ENCODE assay signal across 1 cellular context in the genomic region with DNA sequence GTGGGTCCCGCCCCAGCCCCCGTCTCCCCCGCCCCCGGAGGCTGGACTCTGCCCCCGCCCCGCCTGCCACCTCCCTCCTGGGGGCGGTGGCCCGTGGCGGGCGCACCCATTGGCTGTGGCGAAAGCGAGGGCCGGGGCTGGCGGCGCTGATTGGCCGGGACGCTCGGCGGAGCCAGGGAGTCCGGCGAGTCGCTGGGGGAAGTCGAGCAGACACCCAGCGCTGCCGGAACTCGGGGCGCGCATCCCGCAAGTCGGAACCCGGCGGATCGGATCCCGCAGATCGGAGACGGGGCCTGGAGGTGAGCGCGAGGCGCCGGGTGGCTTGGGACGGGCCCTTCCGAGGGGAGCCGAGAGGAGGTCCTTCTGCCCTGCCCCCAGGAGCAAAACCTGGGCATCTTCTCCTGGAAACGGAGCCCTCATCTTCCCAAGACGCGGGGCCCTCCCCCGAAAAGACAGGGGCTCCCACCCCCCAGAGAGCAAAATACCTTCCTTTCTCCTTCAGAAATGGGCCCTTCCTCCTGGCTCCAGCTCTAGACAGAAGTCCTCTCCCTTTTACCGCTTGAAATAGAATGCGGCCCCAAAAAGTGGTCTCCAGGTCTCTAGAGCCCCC.
TF ChIP-seq lines count a peak whose summit lies in the region.

A gene (plus strand): TSS at position 205 of the 610 bp plus-strand sequence. CDS start 61,123 bp downstream, outside the sequence.

TF ChIP-seq in HepG2, 621 proteins besides CTCF, POLR2A, EP300 and RAD21 (continued from another document and continues in another):
- TF ChIP-seq, protein P1, sequence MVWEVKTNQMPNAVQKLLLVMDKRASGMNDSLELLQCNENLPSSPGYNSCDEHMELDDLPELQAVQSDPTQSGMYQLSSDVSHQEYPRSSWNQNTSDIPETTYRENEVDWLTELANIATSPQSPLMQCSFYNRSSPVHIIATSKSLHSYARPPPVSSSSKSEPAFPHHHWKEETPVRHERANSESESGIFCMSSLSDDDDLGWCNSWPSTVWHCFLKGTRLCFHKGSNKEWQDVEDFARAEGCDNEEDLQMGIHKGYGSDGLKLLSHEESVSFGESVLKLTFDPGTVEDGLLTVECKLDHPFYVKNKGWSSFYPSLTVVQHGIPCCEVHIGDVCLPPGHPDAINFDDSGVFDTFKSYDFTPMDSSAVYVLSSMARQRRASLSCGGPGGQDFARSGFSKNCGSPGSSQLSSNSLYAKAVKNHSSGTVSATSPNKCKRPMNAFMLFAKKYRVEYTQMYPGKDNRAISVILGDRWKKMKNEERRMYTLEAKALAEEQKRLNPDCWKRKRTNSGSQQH (CRISPR knock-in tag; IDR thresholded peaks at IDR 0.05; ENCODE audit: low read depth) = no peak
- TF ChIP-seq, protein P2, sequence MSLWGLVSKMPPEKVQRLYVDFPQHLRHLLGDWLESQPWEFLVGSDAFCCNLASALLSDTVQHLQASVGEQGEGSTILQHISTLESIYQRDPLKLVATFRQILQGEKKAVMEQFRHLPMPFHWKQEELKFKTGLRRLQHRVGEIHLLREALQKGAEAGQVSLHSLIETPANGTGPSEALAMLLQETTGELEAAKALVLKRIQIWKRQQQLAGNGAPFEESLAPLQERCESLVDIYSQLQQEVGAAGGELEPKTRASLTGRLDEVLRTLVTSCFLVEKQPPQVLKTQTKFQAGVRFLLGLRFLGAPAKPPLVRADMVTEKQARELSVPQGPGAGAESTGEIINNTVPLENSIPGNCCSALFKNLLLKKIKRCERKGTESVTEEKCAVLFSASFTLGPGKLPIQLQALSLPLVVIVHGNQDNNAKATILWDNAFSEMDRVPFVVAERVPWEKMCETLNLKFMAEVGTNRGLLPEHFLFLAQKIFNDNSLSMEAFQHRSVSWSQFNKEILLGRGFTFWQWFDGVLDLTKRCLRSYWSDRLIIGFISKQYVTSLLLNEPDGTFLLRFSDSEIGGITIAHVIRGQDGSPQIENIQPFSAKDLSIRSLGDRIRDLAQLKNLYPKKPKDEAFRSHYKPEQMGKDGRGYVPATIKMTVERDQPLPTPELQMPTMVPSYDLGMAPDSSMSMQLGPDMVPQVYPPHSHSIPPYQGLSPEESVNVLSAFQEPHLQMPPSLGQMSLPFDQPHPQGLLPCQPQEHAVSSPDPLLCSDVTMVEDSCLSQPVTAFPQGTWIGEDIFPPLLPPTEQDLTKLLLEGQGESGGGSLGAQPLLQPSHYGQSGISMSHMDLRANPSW (CRISPR knock-in tag; IDR thresholded peaks at IDR 0.05; ENCODE audit: borderline replicate concordance) = no peak
- TF ChIP-seq ZNF850 (CRISPR knock-in tag; conservative IDR thresholded peaks at IDR 0.05) = no peak
- TF ChIP-seq, protein P3, sequence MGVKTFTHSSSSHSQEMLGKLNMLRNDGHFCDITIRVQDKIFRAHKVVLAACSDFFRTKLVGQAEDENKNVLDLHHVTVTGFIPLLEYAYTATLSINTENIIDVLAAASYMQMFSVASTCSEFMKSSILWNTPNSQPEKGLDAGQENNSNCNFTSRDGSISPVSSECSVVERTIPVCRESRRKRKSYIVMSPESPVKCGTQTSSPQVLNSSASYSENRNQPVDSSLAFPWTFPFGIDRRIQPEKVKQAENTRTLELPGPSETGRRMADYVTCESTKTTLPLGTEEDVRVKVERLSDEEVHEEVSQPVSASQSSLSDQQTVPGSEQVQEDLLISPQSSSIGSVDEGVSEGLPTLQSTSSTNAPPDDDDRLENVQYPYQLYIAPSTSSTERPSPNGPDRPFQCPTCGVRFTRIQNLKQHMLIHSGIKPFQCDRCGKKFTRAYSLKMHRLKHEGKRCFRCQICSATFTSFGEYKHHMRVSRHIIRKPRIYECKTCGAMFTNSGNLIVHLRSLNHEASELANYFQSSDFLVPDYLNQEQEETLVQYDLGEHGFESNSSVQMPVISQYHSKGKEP (CRISPR knock-in tag; IDR thresholded peaks at IDR 0.05) = no peak
- TF ChIP-seq FOXO1 (CRISPR knock-in tag; IDR thresholded peaks at IDR 0.05) = peak; percentile 41
- no peak for TF ChIP-seq ZNF547 (CRISPR knock-in tag; IDR thresholded peaks at IDR 0.05)
- TF ChIP-seq TAF15 (IDR thresholded peaks at IDR 0.05; ENCODE audit: low read depth, low read length, poor library complexity, severe bottlenecking) = no peak
- TF ChIP-seq, protein P4, sequence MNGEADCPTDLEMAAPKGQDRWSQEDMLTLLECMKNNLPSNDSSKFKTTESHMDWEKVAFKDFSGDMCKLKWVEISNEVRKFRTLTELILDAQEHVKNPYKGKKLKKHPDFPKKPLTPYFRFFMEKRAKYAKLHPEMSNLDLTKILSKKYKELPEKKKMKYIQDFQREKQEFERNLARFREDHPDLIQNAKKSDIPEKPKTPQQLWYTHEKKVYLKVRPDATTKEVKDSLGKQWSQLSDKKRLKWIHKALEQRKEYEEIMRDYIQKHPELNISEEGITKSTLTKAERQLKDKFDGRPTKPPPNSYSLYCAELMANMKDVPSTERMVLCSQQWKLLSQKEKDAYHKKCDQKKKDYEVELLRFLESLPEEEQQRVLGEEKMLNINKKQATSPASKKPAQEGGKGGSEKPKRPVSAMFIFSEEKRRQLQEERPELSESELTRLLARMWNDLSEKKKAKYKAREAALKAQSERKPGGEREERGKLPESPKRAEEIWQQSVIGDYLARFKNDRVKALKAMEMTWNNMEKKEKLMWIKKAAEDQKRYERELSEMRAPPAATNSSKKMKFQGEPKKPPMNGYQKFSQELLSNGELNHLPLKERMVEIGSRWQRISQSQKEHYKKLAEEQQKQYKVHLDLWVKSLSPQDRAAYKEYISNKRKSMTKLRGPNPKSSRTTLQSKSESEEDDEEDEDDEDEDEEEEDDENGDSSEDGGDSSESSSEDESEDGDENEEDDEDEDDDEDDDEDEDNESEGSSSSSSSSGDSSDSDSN (CRISPR knock-in tag; IDR thresholded peaks at IDR 0.05) = peak; percentile 70; the same call in 1 of the 2 replicates
- TF ChIP-seq DPF2 (CRISPR knock-in tag; IDR thresholded peaks at IDR 0.05; ENCODE audit: borderline replicate concordance, low read depth) = no peak
- TF ChIP-seq HCFC1 (IDR thresholded peaks at IDR 0.05; ENCODE audit: low read depth, low read length) = no peak
- no peak; the same call in 1 of the 2 replicates for TF ChIP-seq ZSCAN20 (CRISPR knock-in tag; IDR thresholded peaks at IDR 0.05; ENCODE audit: borderline replicate concordance)
- TF ChIP-seq ZNF382 (CRISPR knock-in tag; IDR thresholded peaks at IDR 0.05; ENCODE audit: borderline replicate concordance) = no peak
- TF ChIP-seq, protein P5, sequence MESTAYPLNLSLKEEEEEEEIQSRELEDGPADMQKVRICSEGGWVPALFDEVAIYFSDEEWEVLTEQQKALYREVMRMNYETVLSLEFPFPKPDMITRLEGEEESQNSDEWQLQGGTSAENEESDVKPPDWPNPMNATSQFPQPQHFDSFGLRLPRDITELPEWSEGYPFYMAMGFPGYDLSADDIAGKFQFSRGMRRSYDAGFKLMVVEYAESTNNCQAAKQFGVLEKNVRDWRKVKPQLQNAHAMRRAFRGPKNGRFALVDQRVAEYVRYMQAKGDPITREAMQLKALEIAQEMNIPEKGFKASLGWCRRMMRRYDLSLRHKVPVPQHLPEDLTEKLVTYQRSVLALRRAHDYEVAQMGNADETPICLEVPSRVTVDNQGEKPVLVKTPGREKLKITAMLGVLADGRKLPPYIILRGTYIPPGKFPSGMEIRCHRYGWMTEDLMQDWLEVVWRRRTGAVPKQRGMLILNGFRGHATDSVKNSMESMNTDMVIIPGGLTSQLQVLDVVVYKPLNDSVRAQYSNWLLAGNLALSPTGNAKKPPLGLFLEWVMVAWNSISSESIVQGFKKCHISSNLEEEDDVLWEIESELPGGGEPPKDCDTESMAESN (CRISPR knock-in tag; conservative IDR thresholded peaks at IDR 0.05) = no peak
- TF ChIP-seq MTF2 (CRISPR knock-in tag; IDR thresholded peaks at IDR 0.05; ENCODE audit: borderline replicate concordance) = peak; percentile 76; the same call in 1 of the 2 replicates
- no peak for TF ChIP-seq ZNF451 (CRISPR knock-in tag; IDR thresholded peaks at IDR 0.05)
- peak; percentile 43; the same call in 1 of the 2 replicates for TF ChIP-seq MXD4 (CRISPR knock-in tag; IDR thresholded peaks at IDR 0.05)
- TF ChIP-seq HDAC6 (IDR thresholded peaks at IDR 0.05; ENCODE audit: low read depth, low read length) = no peak
- TF ChIP-seq SRSF9 (IDR thresholded peaks at IDR 0.05; ENCODE audit: borderline replicate concordance, insufficient read depth, low read depth, low read length, poor library complexity, severe bottlenecking) = no peak
- TF ChIP-seq, protein P6, sequence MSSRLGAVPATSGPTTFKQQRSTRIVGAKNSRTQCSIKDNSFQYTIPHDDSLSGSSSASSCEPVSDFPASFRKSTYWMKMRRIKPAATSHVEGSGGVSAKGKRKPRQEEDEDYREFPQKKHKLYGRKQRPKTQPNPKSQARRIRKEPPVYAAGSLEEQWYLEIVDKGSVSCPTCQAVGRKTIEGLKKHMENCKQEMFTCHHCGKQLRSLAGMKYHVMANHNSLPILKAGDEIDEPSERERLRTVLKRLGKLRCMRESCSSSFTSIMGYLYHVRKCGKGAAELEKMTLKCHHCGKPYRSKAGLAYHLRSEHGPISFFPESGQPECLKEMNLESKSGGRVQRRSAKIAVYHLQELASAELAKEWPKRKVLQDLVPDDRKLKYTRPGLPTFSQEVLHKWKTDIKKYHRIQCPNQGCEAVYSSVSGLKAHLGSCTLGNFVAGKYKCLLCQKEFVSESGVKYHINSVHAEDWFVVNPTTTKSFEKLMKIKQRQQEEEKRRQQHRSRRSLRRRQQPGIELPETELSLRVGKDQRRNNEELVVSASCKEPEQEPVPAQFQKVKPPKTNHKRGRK (CRISPR knock-in tag; IDR thresholded peaks at IDR 0.05) = no peak
- TF ChIP-seq ZNF839 (CRISPR knock-in tag; IDR thresholded peaks at IDR 0.05; ENCODE audit: borderline replicate concordance) = no peak; the same call in 1 of the 2 replicates
- TF ChIP-seq ZNF746 (CRISPR knock-in tag; IDR thresholded peaks at IDR 0.05) = no peak
- peak; percentile 14; the same call in 1 of the 2 replicates for TF ChIP-seq MIXL1 (CRISPR knock-in tag; IDR thresholded peaks at IDR 0.05)
- peak; percentile 45; the same call in 1 of the 2 replicates for TF ChIP-seq ZNF709 (CRISPR knock-in tag; IDR thresholded peaks at IDR 0.05)
- TF ChIP-seq JARID2 (CRISPR knock-in tag; IDR thresholded peaks at IDR 0.05; ENCODE audit: insufficient replicate concordance) = no peak
- no peak for TF ChIP-seq HNRNPH1 (optimal IDR thresholded peaks at IDR 0.05; ENCODE audit: low read depth, low read length)
- TF ChIP-seq ZNF772 (CRISPR knock-in tag; IDR thresholded peaks at IDR 0.05) = no peak
- TF ChIP-seq SSRP1 (CRISPR knock-in tag; IDR thresholded peaks at IDR 0.05) = no peak
- TF ChIP-seq DNMT3B (CRISPR knock-in tag; conservative IDR thresholded peaks at IDR 0.05) = no peak
- TF ChIP-seq, protein P7, sequence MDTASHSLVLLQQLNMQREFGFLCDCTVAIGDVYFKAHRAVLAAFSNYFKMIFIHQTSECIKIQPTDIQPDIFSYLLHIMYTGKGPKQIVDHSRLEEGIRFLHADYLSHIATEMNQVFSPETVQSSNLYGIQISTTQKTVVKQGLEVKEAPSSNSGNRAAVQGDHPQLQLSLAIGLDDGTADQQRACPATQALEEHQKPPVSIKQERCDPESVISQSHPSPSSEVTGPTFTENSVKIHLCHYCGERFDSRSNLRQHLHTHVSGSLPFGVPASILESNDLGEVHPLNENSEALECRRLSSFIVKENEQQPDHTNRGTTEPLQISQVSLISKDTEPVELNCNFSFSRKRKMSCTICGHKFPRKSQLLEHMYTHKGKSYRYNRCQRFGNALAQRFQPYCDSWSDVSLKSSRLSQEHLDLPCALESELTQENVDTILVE (CRISPR knock-in tag; IDR thresholded peaks at IDR 0.05) = no peak
- TF ChIP-seq CENPX (CRISPR knock-in tag; IDR thresholded peaks at IDR 0.05) = no peak
- 0 out of 2 replicates have a peak, but pooled peaks have one; percentile 20 for TF ChIP-seq ONECUT2 (CRISPR knock-in tag; IDR thresholded peaks at IDR 0.05)
- TF ChIP-seq, protein P8, sequence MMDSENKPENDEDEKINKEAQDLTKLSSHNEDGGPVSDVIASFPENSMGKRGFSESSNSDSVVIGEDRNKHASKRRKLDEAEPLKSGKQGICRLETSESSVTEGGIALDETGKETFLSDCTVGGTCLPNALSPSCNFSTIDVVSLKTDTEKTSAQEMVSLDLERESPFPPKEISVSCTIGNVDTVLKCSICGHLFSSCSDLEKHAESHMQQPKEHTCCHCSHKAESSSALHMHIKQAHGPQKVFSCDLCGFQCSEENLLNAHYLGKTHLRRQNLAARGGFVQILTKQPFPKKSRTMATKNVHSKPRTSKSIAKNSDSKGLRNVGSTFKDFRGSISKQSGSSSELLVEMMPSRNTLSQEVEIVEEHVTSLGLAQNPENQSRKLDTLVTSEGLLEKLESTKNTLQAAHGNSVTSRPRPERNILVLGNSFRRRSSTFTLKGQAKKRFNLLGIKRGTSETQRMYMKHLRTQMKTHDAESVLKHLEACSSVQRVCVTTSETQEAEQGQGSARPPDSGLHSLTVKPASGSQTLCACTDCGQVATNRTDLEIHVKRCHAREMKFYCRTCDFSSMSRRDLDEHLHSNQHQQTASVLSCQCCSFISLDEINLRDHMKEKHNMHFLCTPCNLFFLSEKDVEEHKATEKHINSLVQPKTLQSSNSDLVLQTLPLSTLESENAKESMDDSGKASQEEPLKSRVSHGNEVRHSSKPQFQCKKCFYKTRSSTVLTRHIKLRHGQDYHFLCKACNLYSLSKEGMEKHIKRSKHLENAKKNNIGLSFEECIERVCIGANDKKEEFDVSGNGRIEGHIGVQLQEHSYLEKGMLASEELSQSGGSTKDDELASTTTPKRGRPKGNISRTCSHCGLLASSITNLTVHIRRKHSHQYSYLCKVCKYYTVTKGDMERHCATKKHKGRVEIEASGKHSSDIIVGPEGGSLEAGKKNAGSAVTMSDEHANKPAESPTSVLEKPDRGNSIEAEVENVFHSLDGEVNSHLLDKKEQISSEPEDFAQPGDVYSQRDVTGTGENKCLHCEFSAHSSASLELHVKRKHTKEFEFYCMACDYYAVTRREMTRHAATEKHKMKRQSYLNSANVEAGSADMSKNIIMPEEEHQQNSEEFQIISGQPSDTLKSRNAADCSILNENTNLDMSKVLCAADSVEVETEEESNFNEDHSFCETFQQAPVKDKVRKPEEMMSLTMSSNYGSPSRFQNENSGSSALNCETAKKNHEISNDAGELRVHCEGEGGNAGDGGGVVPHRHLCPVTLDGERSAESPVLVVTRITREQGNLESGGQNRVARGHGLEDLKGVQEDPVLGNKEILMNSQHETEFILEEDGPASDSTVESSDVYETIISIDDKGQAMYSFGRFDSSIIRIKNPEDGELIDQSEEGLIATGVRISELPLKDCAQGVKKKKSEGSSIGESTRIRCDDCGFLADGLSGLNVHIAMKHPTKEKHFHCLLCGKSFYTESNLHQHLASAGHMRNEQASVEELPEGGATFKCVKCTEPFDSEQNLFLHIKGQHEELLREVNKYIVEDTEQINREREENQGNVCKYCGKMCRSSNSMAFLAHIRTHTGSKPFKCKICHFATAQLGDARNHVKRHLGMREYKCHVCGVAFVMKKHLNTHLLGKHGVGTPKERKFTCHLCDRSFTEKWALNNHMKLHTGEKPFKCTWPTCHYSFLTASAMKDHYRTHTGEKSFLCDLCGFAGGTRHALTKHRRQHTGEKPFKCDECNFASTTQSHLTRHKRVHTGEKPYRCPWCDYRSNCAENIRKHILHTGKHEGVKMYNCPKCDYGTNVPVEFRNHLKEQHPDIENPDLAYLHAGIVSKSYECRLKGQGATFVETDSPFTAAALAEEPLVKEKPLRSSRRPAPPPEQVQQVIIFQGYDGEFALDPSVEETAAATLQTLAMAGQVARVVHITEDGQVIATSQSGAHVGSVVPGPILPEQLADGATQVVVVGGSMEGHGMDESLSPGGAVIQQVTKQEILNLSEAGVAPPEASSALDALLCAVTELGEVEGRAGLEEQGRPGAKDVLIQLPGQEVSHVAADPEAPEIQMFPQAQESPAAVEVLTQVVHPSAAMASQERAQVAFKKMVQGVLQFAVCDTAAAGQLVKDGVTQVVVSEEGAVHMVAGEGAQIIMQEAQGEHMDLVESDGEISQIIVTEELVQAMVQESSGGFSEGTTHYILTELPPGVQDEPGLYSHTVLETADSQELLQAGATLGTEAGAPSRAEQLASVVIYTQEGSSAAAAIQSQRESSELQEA (CRISPR knock-in tag; IDR thresholded peaks at IDR 0.05; ENCODE audit: not compliant biosample characterization) = no peak
- TF ChIP-seq ETV5 (CRISPR knock-in tag; IDR thresholded peaks at IDR 0.05; ENCODE audit: borderline replicate concordance) = peak; percentile 92
- TF ChIP-seq ZNF792 (CRISPR knock-in tag; IDR thresholded peaks at IDR 0.05) = no peak
